In the genomic region with DNA sequence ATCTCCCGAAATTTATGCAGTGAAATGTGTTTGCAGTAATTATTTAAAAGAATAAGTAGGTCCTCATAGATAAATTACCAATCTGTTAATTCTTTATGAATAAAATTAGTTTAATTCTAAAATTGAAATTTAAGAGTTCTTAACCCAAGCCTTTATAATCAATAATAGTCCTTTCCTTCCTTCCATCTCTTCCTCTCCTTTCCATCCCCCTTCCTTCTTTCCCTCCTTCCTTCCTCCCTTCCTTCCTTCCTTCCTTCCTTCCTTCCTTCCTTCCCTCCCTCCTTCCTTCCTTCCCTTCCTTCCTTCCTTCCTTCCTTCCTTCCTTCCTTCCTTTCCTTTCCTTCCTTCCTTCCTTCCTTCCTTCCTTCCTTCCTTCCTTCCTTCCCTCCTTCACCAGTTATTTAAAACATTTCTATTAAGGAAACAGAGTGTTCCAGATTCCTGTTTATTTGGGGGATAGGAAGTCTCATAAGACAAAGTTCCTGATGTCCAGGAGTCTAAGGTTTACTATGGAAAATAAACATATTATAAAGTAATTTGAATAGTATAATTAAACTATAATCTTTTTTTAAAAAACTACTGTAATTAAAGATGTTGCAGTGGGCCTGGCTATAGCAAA, we compare ENCODE assay signal across 29 cellular contexts.
"Had no signal": no experiment of that assay in that cellular context is flagged by ENCODE, and none has a peak within 500 bp of the region (broad histone marks: within the 10 kb centered on the region; RNA-seq: fewer than 3 reads in every experiment).

No MANE protein-coding gene starts in this region.

- H3K27me3 ChIP-seq: colonic mucosa, esophagus muscularis mucosa, esophagus squamous epithelium, foreskin keratinocyte, gastrocnemius medialis, gastroesophageal sphincter, heart left ventricle had no signal

- H3K27me3 Mint-ChIP-seq: dendritic cell treated with granulocyte-macrophage colony-stimulating factor and Interleukin-4, amounts not matched to agents 40 ng/mL and 50 ng/mL, for 4 days; effector memory CD8-positive, alpha-beta T cell had no signal

- H3K27ac ChIP-seq: colonic mucosa, coronary artery, dorsolateral prefrontal cortex, epithelial cell of prostate, esophagus muscularis mucosa, esophagus squamous epithelium, foreskin keratinocyte, gastrocnemius medialis, gastroesophageal sphincter, heart left ventricle, heart right ventricle had no signal

- ATAC-seq: effector memory CD8-positive, alpha-beta T cell; esophagus mucosa; foreskin keratinocyte; gastrocnemius medialis; gastroesophageal sphincter; heart left ventricle; heart right ventricle had no signal

- H3K4me3 ChIP-seq: colonic mucosa, coronary artery, dorsolateral prefrontal cortex, esophagus muscularis mucosa, esophagus squamous epithelium, gastrocnemius medialis, gastroesophageal sphincter, heart left ventricle, heart right ventricle had no signal

- H3K9me3 ChIP-seq: colonic mucosa, esophagus muscularis mucosa, esophagus squamous epithelium, gastrocnemius medialis, gastroesophageal sphincter, heart left ventricle had no signal

- DNase-seq: colonic mucosa; cortex of kidney; dermis blood vessel endothelial cell; dorsolateral prefrontal cortex; effector CD4-positive, alpha-beta T cell; effector CD8-positive, alpha-beta T cell; effector memory CD4-positive, alpha-beta T cell; effector memory CD8-positive, alpha-beta T cell; endodermal cell; erythroblast; esophagus squamous epithelium; foreskin fibroblast; foreskin keratinocyte; foreskin melanocyte; gastrocnemius medialis; glutamatergic neuron; head of caudate nucleus; heart left ventricle; heart right ventricle had no signal

- H3K27ac Mint-ChIP-seq: dendritic cell treated with granulocyte-macrophage colony-stimulating factor and Interleukin-4, amounts not matched to agents 40 ng/mL and 50 ng/mL, for 4 days; effector memory CD8-positive, alpha-beta T cell; endodermal cell had no signal

- H3K4me3 Mint-ChIP-seq: dendritic cell treated with granulocyte-macrophage colony-stimulating factor and Interleukin-4, amounts not matched to agents 40 ng/mL and 50 ng/mL, for 4 days; effector memory CD8-positive, alpha-beta T cell; endodermal cell had no signal

- H3K36me3 ChIP-seq: colonic mucosa, esophagus muscularis mucosa, esophagus squamous epithelium, gastrocnemius medialis, gastroesophageal sphincter, heart left ventricle, heart right ventricle had no signal

- H3K9me3 Mint-ChIP-seq: effector memory CD8-positive, alpha-beta T cell; endodermal cell had no signal

- H3K4me1 ChIP-seq: colonic mucosa, esophagus muscularis mucosa, esophagus squamous epithelium, foreskin keratinocyte, gastrocnemius medialis, gastroesophageal sphincter, heart left ventricle, heart right ventricle had no signal

- FAIRE-seq: colon, endometrium, endothelial cell of umbilical vein, frontal cortex had no signal
